In the genomic region with DNA sequence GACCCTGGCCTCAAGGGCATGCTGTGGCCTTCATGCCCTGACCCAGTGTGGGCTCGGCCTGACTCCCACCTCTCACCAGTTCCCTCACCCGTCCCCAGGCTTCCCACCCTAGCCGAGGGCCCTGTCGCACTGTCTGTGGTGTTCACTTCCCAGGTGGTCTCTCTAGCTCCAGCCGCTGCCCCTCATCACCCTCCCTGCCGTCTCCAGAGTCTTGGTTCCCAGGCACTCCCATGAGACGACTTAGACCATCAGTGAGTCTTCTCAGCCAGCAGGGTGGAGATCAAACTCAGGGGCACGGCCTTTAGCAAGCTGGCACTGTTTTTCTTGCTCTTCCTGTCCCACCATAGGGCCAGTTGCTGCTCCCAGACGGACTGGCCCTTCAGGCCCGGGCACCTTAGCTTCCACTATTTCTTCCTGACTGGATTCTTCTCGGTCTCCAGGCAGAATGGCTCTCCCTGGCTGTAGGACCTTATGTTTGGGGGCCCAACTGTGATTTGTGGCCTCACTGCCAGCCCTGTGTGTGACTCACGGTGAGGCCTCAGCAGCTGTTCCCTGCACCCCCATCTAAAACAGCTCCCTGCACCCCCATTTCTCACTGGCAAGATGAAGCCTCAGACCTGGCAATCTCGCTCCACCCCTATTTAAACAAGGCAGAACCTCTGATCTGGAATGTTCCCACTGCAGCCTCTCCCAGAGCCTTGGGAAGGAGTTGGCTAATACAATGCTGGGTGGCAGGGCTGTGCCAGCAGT, we compare ENCODE assay signal across 24 cellular contexts. TPM values are rescaled to one million over a fixed set of nuclear protein-coding genes. Genes with fewer than 3 reads are reported as not detected.
DNase-seq lines count a peak whose midpoint lies in the region; ATAC-seq and TF ChIP-seq lines count a peak whose summit lies in the region.
"Had no signal": no experiment of that assay in that cellular context is flagged by ENCODE, and none has a peak within 500 bp of the region (broad histone marks: within the 10 kb centered on the region; RNA-seq: fewer than 3 reads in every experiment).

No MANE protein-coding gene starts in this region.

- peaks cover 49% of the 10 kb centered on the region for H3K27me3 Mint-ChIP-seq in type B pancreatic cell

- no peaks in the 10 kb centered on the region for H3K9me3 Mint-ChIP-seq in type B pancreatic cell
- H3K9me3 Mint-ChIP-seq: activated T-helper 17 cell treated with anti-CD3 and anti-CD28 coated beads, Interleukin-2, amount 50 U/mL, for 72 hours had no signal

- H3K27ac ChIP-seq in right atrium auricular region, result peak overlapping the region in 1 of 2 donors; percentile 40
- H3K27ac ChIP-seq in VCaP, result peak overlapping the region; percentile 32; the same call in 1 of the 2 replicates
- peak overlapping the region; percentile 64 to 88 (median 74) for H3K27ac ChIP-seq in right lobe of liver
- H3K27ac ChIP-seq in body of pancreas, result peak overlapping the region in 2 of 4 donors; percentile 54 to 60
- H3K27ac ChIP-seq in tibial nerve, result no peak overlapping the region
- H3K27ac ChIP-seq: lower lobe of right lung, testis had no signal

- TF ChIP-seq POLR2A in right lobe of liver (IDR thresholded peaks at IDR 0.05) (no peak), body of pancreas (IDR thresholded peaks at IDR 0.05) (no peak), tibial nerve (IDR thresholded peaks at IDR 0.05) (no peak)

- H3K4me1 Mint-ChIP-seq in type B pancreatic cell (ENCODE audit: unreplicated experiment), result peaks cover 42% of the 10 kb centered on the region

- H3K27ac Mint-ChIP-seq in type B pancreatic cell, result peak overlapping the region; percentile 59
- H3K27ac Mint-ChIP-seq: activated naive CD8-positive, alpha-beta T cell; activated T-helper 17 cell treated with anti-CD3 and anti-CD28 coated beads, Interleukin-2, amount 50 U/mL, for 72 hours; CD4-positive, CD25-positive, alpha-beta regulatory T cell had no signal

- intact Hi-C loops in left ventricle myocardium superior (cut with micrococcal nuclease) (no loop called here), right lobe of liver (cut with DNase I) (loop anchor here in 1 of 2 donors (10.0 kb wide), 1 partner anchor 194 kb away; no protein-coding TSS in a partner anchor), body of pancreas (cut with DNase I) (no loop called here)

- no peaks in the 10 kb centered on the region for H3K9me3 ChIP-seq in right atrium auricular region
- H3K9me3 ChIP-seq in right lobe of liver, result no peaks in the 10 kb centered on the region
- no peaks in the 10 kb centered on the region for H3K9me3 ChIP-seq in body of pancreas
- no peaks in the 10 kb centered on the region for H3K9me3 ChIP-seq in tibial nerve
- H3K9me3 ChIP-seq: lower lobe of right lung, testis had no signal

- H3K4me3 ChIP-seq in right atrium auricular region (no peak overlapping the region), right lobe of liver (no peak overlapping the region), body of pancreas (no peak overlapping the region), tibial nerve (no peak overlapping the region)
- H3K4me3 ChIP-seq: GM12878, lower lobe of right lung, testis had no signal

- no peak overlapping the region for H3K4me3 Mint-ChIP-seq in type B pancreatic cell
- H3K4me3 Mint-ChIP-seq: activated naive CD8-positive, alpha-beta T cell; activated T-helper 17 cell treated with anti-CD3 and anti-CD28 coated beads, Interleukin-2, amount 50 U/mL, for 72 hours; CD4-positive, CD25-positive, alpha-beta regulatory T cell had no signal

- TF ChIP-seq EP300 in tibial nerve (IDR thresholded peaks at IDR 0.05), result no peak

- no peaks in the 10 kb centered on the region for H3K27me3 ChIP-seq in right atrium auricular region
- H3K27me3 ChIP-seq in right lobe of liver, result no peaks in the 10 kb centered on the region
- H3K27me3 ChIP-seq in body of pancreas, result peaks cover 0 to 6% of the 10 kb centered on the region in 2 donors
- peaks cover 0 to 57% of the 10 kb centered on the region in 2 donors for H3K27me3 ChIP-seq in tibial nerve
- H3K27me3 ChIP-seq: testis had no signal

- H3K36me3 Mint-ChIP-seq in type B pancreatic cell, result no peaks in the 10 kb centered on the region
- H3K36me3 Mint-ChIP-seq: activated naive CD8-positive, alpha-beta T cell; CD4-positive, CD25-positive, alpha-beta regulatory T cell had no signal

- TF ChIP-seq CTCF in right atrium auricular region (IDR thresholded peaks at IDR 0.05) (no peak), VCaP (conservative IDR thresholded peaks at IDR 0.05) (no peak), right lobe of liver (IDR thresholded peaks at IDR 0.05) (no peak), type B pancreatic cell (conservative IDR thresholded peaks at IDR 0.05) (no peak), body of pancreas (IDR thresholded peaks at IDR 0.05) (no peak), tibial nerve (IDR thresholded peaks at IDR 0.05) (no peak)

- DNase-seq in right atrium auricular region (ENCODE audit: low spot score) (peak; percentile 55), left ventricle myocardium superior (no peak), right lobe of liver (peak in 1 of 3 donors; percentile 50), type B pancreatic cell (ENCODE audit: extremely low spot score, unreplicated experiment) (no peak), body of pancreas (no peak), tibial nerve (ENCODE audit: low spot score in 2 of 2) (no peak), medulla oblongata (ENCODE audit: extremely low spot score) (no peak)
- DNase-seq: activated CD4-positive, alpha-beta T cell treated with anti-CD3 and anti-CD28 coated beads for 1 hour; DMS153; GF-D8; lower lobe of right lung; NCI-H1436; NCI-H2171 treated with DMSO at 0.1 percent for 48 hours; NCI-H69; retina; stimulated activated CD4-positive, alpha-beta T cell treated with anti-CD3 and anti-CD28 coated beads, Interleukin-15, amount 100 ng/mL, for 24 hours; testis had no signal

- WGBS in right lobe of liver (ENCODE audit: insufficient coverage, low coverage, low lambda C conversion rate, missing lambda C conversion rate), result 74% methylated on average over 5 of the region's 13 CpGs
- 83 to 85% methylated on average over 13 of the region's 13 CpGs for WGBS in body of pancreas, 2 donors
- WGBS in tibial nerve, 2 donors, result 70 to 74% methylated on average over 13 of the region's 13 CpGs

- ATAC-seq in left ventricle myocardium superior (no peak), right lobe of liver (peak in 2 of 4 donors; percentile 11 to 38), body of pancreas (no peak)
- ATAC-seq: activated T-helper 17 cell treated with anti-CD3 and anti-CD28 coated beads, Interleukin-2, amount 50 U/mL, for 72 hours; HCT116; lower lobe of right lung had no signal

- H3K4me1 ChIP-seq in right atrium auricular region (peaks cover 0 to 39% of the 10 kb centered on the region in 2 donors), right lobe of liver (peaks cover 0 to 29% (median 12%) of the 10 kb centered on the region in 4 donors), body of pancreas (peaks cover 28% of the 10 kb centered on the region), tibial nerve (peaks cover 0 to 17% (median 2%) of the 10 kb centered on the region in 4 donors)
- H3K4me1 ChIP-seq: testis had no signal

- H3K36me3 ChIP-seq in right atrium auricular region, result no peaks in the 10 kb centered on the region
- H3K36me3 ChIP-seq in right lobe of liver, result no peaks in the 10 kb centered on the region
- H3K36me3 ChIP-seq in body of pancreas (replicated peaks in 1 of 2; ENCODE audit: insufficient read depth in 1 of 2, low read depth in 2 of 2), result no peaks in the 10 kb centered on the region
- no peaks in the 10 kb centered on the region for H3K36me3 ChIP-seq in tibial nerve
- H3K36me3 ChIP-seq: lower lobe of right lung had no signal

RNA-seq across cellular contexts. Expression of a gene that starts 9.4 kb away (rescaled TPM):
- total RNA-seq in right atrium auricular region (10 to 100 TPM; 14.4 to 19.9 TPM), left ventricle myocardium superior (31.9 TPM), right lobe of liver (100 to 1,000 TPM; 165 to 218 (median 207) TPM), type B pancreatic cell (ENCODE audit: low replicate concordance) (5.4 and 6.5 TPM in 2 replicates), body of pancreas (10 to 100 TPM in 1 of 2 donors, 1 to 10 TPM in 1; 8.9 to 10.1 TPM), tibial nerve (10 to 100 TPM in 3 of 4 donors, 1 to 10 TPM in 1; 8.5 to 27.0 (median 13.2) TPM)
- total RNA-seq: M059J had no signal

Comparison
In these comparisons a context has a peak if more than half of its experiments do, and no peak if none do; other contexts are left out.
1. H3K27ac ChIP-seq: peak in VCaP (single experiment) and right lobe of liver (3 of 3); none in tibial nerve (0 of 4).